Comparison of ENCODE assay signal across 17 cellular contexts in the genomic region with DNA sequence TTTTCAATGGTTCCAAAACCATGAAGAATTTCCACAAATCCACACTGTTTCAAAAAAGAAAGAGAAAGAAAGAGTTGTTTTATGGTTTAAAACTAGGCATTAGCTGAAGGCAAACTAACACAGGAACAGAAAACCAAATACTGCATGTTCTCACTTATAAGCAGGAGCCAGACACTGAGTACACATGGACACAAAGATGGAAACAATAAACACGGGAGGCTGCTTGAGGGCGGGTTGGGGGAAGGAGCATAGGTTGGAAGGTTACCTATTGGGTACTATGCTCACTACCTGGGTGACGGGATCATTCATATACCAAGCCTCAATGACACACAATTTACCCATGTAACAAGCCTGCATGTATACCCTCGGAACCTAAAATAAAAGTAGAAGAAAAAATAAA. TPM values are rescaled to one million over a fixed set of nuclear protein-coding genes. Genes with fewer than 3 reads are reported as not detected.
A peak's percentile ranks its signal among the peaks of the same experiment; 100 is the strongest.
DNase-seq lines count a peak whose midpoint lies in the region; ATAC-seq and TF ChIP-seq lines count a peak whose summit lies in the region.
"Had no signal": no experiment of that assay in that cellular context is flagged by ENCODE, and none has a peak within 500 bp of the region (broad histone marks: within the 10 kb centered on the region; RNA-seq: fewer than 3 reads in every experiment).

No MANE protein-coding gene starts in this region.

- H3K27me3 ChIP-seq in GM23338 (ENCODE audit: insufficient read depth) (no peaks in the 10 kb centered on the region), osteoblast (ENCODE audit: insufficient read depth, low read length) (no peaks in the 10 kb centered on the region)
- H3K27me3 ChIP-seq: BLaER1 treated with 17β-estradiol and CSF1 and Interleukin-3, amounts not matched to agents 10 nM and 100 nM had no signal

- H3K4me3 ChIP-seq in GM23338 = 0 out of 2 replicates have a peak overlapping the region, but pooled peaks have one; percentile 5
- no peak overlapping the region for H3K4me3 ChIP-seq in osteoblast (ENCODE audit: insufficient read depth, low read length)
- H3K4me3 ChIP-seq: BLaER1 treated with 17β-estradiol and CSF1 and Interleukin-3, amounts not matched to agents 10 nM and 100 nM; HAP-1; PC-9 had no signal

- H4K20me1 ChIP-seq in GM23338 (replicated peaks; ENCODE audit: insufficient read depth) (peaks cover 96% of the 10 kb centered on the region), osteoblast (ENCODE audit: insufficient read depth, low read length) (no peaks in the 10 kb centered on the region)
- H4K20me1 ChIP-seq: BLaER1 treated with 17β-estradiol and CSF1 and Interleukin-3, amounts not matched to agents 10 nM and 100 nM had no signal

- POLR2A ChIA-PET in activated CD8-positive, alpha-beta T cell treated with anti-CD3 and anti-CD28 coated beads, Interleukin-2, amount 10 ng/mL, durations not matched to agents 7 days and 5 days (lab: Charles Lee) = no interaction called here

- no peak for DNase-seq in GM23338 (ENCODE audit: low spot score)
- peak in 1 of 2 donors; percentile 44 for DNase-seq in left colon
- no peak for DNase-seq in progenitor cell of endocrine pancreas (ENCODE audit: low spot score, unreplicated experiment)
- no peak for DNase-seq in osteoblast (ENCODE audit: insufficient read length, low spot score, missing footprints)
- DNase-seq in activated CD8-positive, alpha-beta T cell treated with anti-CD3 and anti-CD28 coated beads, Interleukin-2, amount 10 ng/mL, durations not matched to agents 7 days and 5 days = no peak
- no peak for DNase-seq in D341Med (ENCODE audit: low spot score)
- DNase-seq in HuH-7 (ENCODE audit: low spot score) = no peak
- DNase-seq: DMS153, NCI-H2029 treated with DMSO at 0.1 percent for 48 hours, NCI-H226, NCI-H526 treated with DMSO at 0.1 percent for 48 hours, PC-9 had no signal

- no peaks in the 10 kb centered on the region for H3K27me3 Mint-ChIP-seq in GM23338 (ENCODE audit: insufficient read depth, low read depth, poor library complexity)
- peaks cover 7% of the 10 kb centered on the region for H3K27me3 Mint-ChIP-seq in brain
- no peaks in the 10 kb centered on the region for H3K27me3 Mint-ChIP-seq in progenitor cell of endocrine pancreas
- peaks cover 3% of the 10 kb centered on the region for H3K27me3 Mint-ChIP-seq in activated CD8-positive, alpha-beta T cell treated with anti-CD3 and anti-CD28 coated beads, Interleukin-2, amount 10 ng/mL, durations not matched to agents 7 days and 5 days (ENCODE audit: low read depth)
- H3K27me3 Mint-ChIP-seq: IgD-negative memory B cell had no signal

- intact Hi-C loops in left colon (cut with DNase I, micrococcal nuclease) = no loop called here

- peak overlapping the region; percentile 50 for H3K4me2 ChIP-seq in GM23338
- no peak overlapping the region for H3K4me2 ChIP-seq in osteoblast (ENCODE audit: insufficient read depth, low read length)
- H3K4me2 ChIP-seq: BLaER1 treated with 17β-estradiol and CSF1 and Interleukin-3, amounts not matched to agents 10 nM and 100 nM; PC-9 had no signal

- H3K4me3 Mint-ChIP-seq in GM23338 = no peak overlapping the region
- peak overlapping the region; percentile 38 to 77 (median 66) for H3K4me3 Mint-ChIP-seq in brain
- peak overlapping the region; percentile 20 for H3K4me3 Mint-ChIP-seq in progenitor cell of endocrine pancreas (ENCODE audit: low read depth)
- no peak overlapping the region for H3K4me3 Mint-ChIP-seq in activated CD8-positive, alpha-beta T cell treated with anti-CD3 and anti-CD28 coated beads, Interleukin-2, amount 10 ng/mL, durations not matched to agents 7 days and 5 days
- H3K4me3 Mint-ChIP-seq: IgD-negative memory B cell had no signal

- H3K36me3 ChIP-seq in GM23338 (ENCODE audit: insufficient read depth) (no peaks in the 10 kb centered on the region), osteoblast (ENCODE audit: insufficient read depth, low read length) (no peaks in the 10 kb centered on the region)
- H3K36me3 ChIP-seq: BLaER1 treated with 17β-estradiol and CSF1 and Interleukin-3, amounts not matched to agents 10 nM and 100 nM; HAP-1 had no signal

- H3K79me2 ChIP-seq in GM23338 (replicated peaks; ENCODE audit: insufficient read depth) (peaks cover 100% of the 10 kb centered on the region), osteoblast (ENCODE audit: insufficient read depth, low read length) (no peaks in the 10 kb centered on the region)

- H3K27ac ChIP-seq in GM23338 (ENCODE audit: low read depth) (no peak overlapping the region), osteoblast (ENCODE audit: low read depth, low read length) (no peak overlapping the region)
- H3K27ac ChIP-seq: BLaER1 treated with 17β-estradiol and CSF1 and Interleukin-3, amounts not matched to agents 10 nM and 100 nM; PC-9 had no signal

- no peak overlapping the region for H2AFZ ChIP-seq in GM23338
- H2AFZ ChIP-seq in osteoblast (ENCODE audit: low read length) = no peak overlapping the region
- H2AFZ ChIP-seq: PC-9 had no signal

- no peaks in the 10 kb centered on the region for H3K9me2 ChIP-seq in GM23338 (ENCODE audit: insufficient read depth)

- ATAC-seq in GM23338 (no peak), left colon (peak; percentile 35)
- ATAC-seq in activated CD8-positive, alpha-beta T cell treated with anti-CD3 and anti-CD28 coated beads, Interleukin-2, amount 10 ng/mL, durations not matched to agents 7 days and 5 days = no peak

- CTCF ChIA-PET in activated CD8-positive, alpha-beta T cell treated with anti-CD3 and anti-CD28 coated beads, Interleukin-2, amount 10 ng/mL, durations not matched to agents 7 days and 5 days (lab: Charles Lee) = no interaction called here

- H3K9me3 ChIP-seq in osteoblast (ENCODE audit: low read depth, low read length) = no peaks in the 10 kb centered on the region
- H3K9me3 ChIP-seq: BLaER1 treated with 17β-estradiol and CSF1 and Interleukin-3, amounts not matched to agents 10 nM and 100 nM; HAP-1 had no signal

- H3K36me3 Mint-ChIP-seq in GM23338 (ENCODE audit: low read depth) (no peaks in the 10 kb centered on the region), brain (no peaks in the 10 kb centered on the region), progenitor cell of endocrine pancreas (ENCODE audit: insufficient read depth) (peaks cover 1% of the 10 kb centered on the region)
- no peaks in the 10 kb centered on the region for H3K36me3 Mint-ChIP-seq in activated CD8-positive, alpha-beta T cell treated with anti-CD3 and anti-CD28 coated beads, Interleukin-2, amount 10 ng/mL, durations not matched to agents 7 days and 5 days (ENCODE audit: low read depth)
- H3K36me3 Mint-ChIP-seq: IgD-negative memory B cell had no signal

- H3K4me1 ChIP-seq in GM23338 (ENCODE audit: insufficient read depth) (peaks cover 91% of the 10 kb centered on the region), osteoblast (ENCODE audit: insufficient read depth, low read length) (no peaks in the 10 kb centered on the region)

- H3K27ac Mint-ChIP-seq in GM23338 = no peak overlapping the region
- H3K27ac Mint-ChIP-seq in brain = peak overlapping the region in 4 of 5 experiments; percentile 68 to 91 (median 82)
- peak overlapping the region; percentile 51 for H3K27ac Mint-ChIP-seq in progenitor cell of endocrine pancreas
- H3K27ac Mint-ChIP-seq in activated CD8-positive, alpha-beta T cell treated with anti-CD3 and anti-CD28 coated beads, Interleukin-2, amount 10 ng/mL, durations not matched to agents 7 days and 5 days = no peak overlapping the region
- H3K27ac Mint-ChIP-seq: IgD-negative memory B cell had no signal

- no peak for TF ChIP-seq CTCF in GM23338 (conservative IDR thresholded peaks at IDR 0.05; ENCODE audit: low read depth in 2 of 2)
- TF ChIP-seq CTCF in brain (conservative IDR thresholded peaks at IDR 0.05) = no peak
- no peak for TF ChIP-seq CTCF in progenitor cell of endocrine pancreas (IDR thresholded peaks at IDR 0.05; ENCODE audit: unreplicated experiment)
- TF ChIP-seq CTCF in osteoblast (IDR thresholded peaks at IDR 0.05; ENCODE audit: extremely low read depth, low read depth, low read length) = no peak

- peaks cover 76% of the 10 kb centered on the region for H3K4me1 Mint-ChIP-seq in GM23338
- H3K4me1 Mint-ChIP-seq in brain = peaks cover 57% of the 10 kb centered on the region
- peaks cover 82% of the 10 kb centered on the region for H3K4me1 Mint-ChIP-seq in progenitor cell of endocrine pancreas (ENCODE audit: low read depth)
- H3K4me1 Mint-ChIP-seq in activated CD8-positive, alpha-beta T cell treated with anti-CD3 and anti-CD28 coated beads, Interleukin-2, amount 10 ng/mL, durations not matched to agents 7 days and 5 days (ENCODE audit: low read depth) = no peaks in the 10 kb centered on the region
- H3K4me1 Mint-ChIP-seq: IgD-negative memory B cell had no signal

- H3F3A ChIP-seq in GM23338 (replicated peaks; ENCODE audit: low read depth) = no peaks in the 10 kb centered on the region

- H3K9me3 Mint-ChIP-seq in GM23338 = no peaks in the 10 kb centered on the region
- H3K9me3 Mint-ChIP-seq in brain = no peaks in the 10 kb centered on the region
- H3K9me3 Mint-ChIP-seq in progenitor cell of endocrine pancreas (ENCODE audit: low read depth) = no peaks in the 10 kb centered on the region
- H3K9me3 Mint-ChIP-seq in activated CD8-positive, alpha-beta T cell treated with anti-CD3 and anti-CD28 coated beads, Interleukin-2, amount 10 ng/mL, durations not matched to agents 7 days and 5 days (ENCODE audit: insufficient read depth) = no peaks in the 10 kb centered on the region
- H3K9me3 Mint-ChIP-seq: IgD-negative memory B cell had no signal

RNA-seq across cellular contexts. Expression of gene SEMA6A, which starts 45.0 kb away (rescaled TPM):
- 355 and 400 TPM in 2 replicates for total RNA-seq in GM23338 (2014; rRNA removed; shearing (Covaris generic))
- polyA plus RNA-seq in GM23338 (2016; fragmentation: Nextera tagmentation; extraction: Ambion mirVana) (220 and 233 TPM in 2 replicates), brain (ENCODE audit: insufficient read depth, low read depth, low replicate concordance) (34.2 TPM)
- total RNA-seq in left colon (100 to 1,000 TPM; 100 to 103 TPM), progenitor cell of endocrine pancreas (89.9 and 105 TPM in 2 replicates), osteoblast (under 0.01 TPM in 2 replicates)
- not detected for total RNA-seq in activated CD8-positive, alpha-beta T cell treated with anti-CD3 and anti-CD28 coated beads, Interleukin-2, amount 10 ng/mL, durations not matched to agents 7 days and 5 days
- total RNA-seq: LHCN-M2, PC-9 had no signal

Comparison
In these comparisons a context has a peak if more than half of its experiments do, and no peak if none do; other contexts are left out.
1. H3K27ac Mint-ChIP-seq: peak in brain (4 of 5) and progenitor cell of endocrine pancreas (single experiment); none in GM23338 (single experiment) and activated CD8-positive, alpha-beta T cell treated with anti-CD3 and anti-CD28 coated beads, Interleukin-2, amount 10 ng/mL, durations not matched to agents 7 days and 5 days (single experiment).
2. H3K4me3 Mint-ChIP-seq: peak in brain (5 of 5) and progenitor cell of endocrine pancreas (single experiment); none in GM23338 (single experiment) and activated CD8-positive, alpha-beta T cell treated with anti-CD3 and anti-CD28 coated beads, Interleukin-2, amount 10 ng/mL, durations not matched to agents 7 days and 5 days (single experiment).
3. RNA of gene SEMA6A, which starts 45.0 kb away (total RNA-seq): 355 to 400 TPM in GM23338, 100 to 103 TPM in left colon and 89.9 to 105 TPM in progenitor cell of endocrine pancreas; under 0.01 TPM in osteoblast and not detected in activated CD8-positive, alpha-beta T cell treated with anti-CD3 and anti-CD28 coated beads, Interleukin-2, amount 10 ng/mL, durations not matched to agents 7 days and 5 days; every median in the first group is over 10 times any median in the second.